Comparison of ENCODE assay signal across 9 cellular contexts in the genomic region with DNA sequence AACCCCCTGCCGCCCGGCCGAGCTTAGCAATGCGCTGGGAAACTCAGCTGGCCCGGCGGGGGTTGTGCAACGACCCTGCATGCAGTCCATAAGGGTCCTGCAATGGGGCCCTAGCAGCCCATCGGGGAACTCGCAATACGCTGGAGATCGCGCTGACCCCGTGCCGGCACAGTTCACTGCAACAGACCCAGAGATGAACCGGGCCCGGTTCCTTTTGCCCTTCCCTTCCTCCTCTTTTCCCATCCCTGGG. TPM values are rescaled to one million over a fixed set of nuclear protein-coding genes. Genes with fewer than 3 reads are reported as not detected.
DNase-seq lines count a peak whose midpoint lies in the region; ATAC-seq, FAIRE-seq and TF ChIP-seq lines count a peak whose summit lies in the region.
"Had no signal": no experiment of that assay in that cellular context is flagged by ENCODE, and none has a peak within 500 bp of the region (broad histone marks: within the 10 kb centered on the region; RNA-seq: fewer than 3 reads in every experiment).

No MANE protein-coding gene starts in this region.

- H3K4me1 Mint-ChIP-seq in activated CD4-positive, alpha-beta memory T cell treated with anti-CD3 and anti-CD28 coated beads, Interleukin-2, amount 10 ng/mL, durations not matched to agents 7 days and 5 days, result peaks cover 60% of the 10 kb centered on the region

- TF ChIP-seq POLR2A in spleen (IDR thresholded peaks at IDR 0.05), result no peak

- CTCF ChIA-PET in activated CD4-positive, alpha-beta memory T cell treated with anti-CD3 and anti-CD28 coated beads, Interleukin-2, amount 10 ng/mL, durations not matched to agents 7 days and 5 days (lab: Charles Lee), result interaction anchor here (0.7 to 2.7 kb wide), 17 partner anchors 9 to 372 kb away, joined by 3 to 29 read pairs (median 5); partner anchors contain the start of genes ARRB2, C17orf107, PFN1 and SPAG7

- no peaks in the 10 kb centered on the region for H3K9me3 ChIP-seq in right atrium auricular region
- H3K9me3 ChIP-seq in spleen, result no peaks in the 10 kb centered on the region

- no peaks in the 10 kb centered on the region for H3K9me3 Mint-ChIP-seq in activated CD4-positive, alpha-beta memory T cell treated with anti-CD3 and anti-CD28 coated beads, Interleukin-2, amount 10 ng/mL, durations not matched to agents 7 days and 5 days

- WGBS in spleen, 5 donors, result 0 to 1% (median 0%) methylated on average over 16 of the region's 16 CpGs

- H3K36me3 ChIP-seq in right atrium auricular region, result peaks cover 45% of the 10 kb centered on the region
- H3K36me3 ChIP-seq in spleen, result peaks cover 0 to 65% (median 36%) of the 10 kb centered on the region in 6 donors

- no peak for TF ChIP-seq CTCF in right atrium auricular region (IDR thresholded peaks at IDR 0.05)
- TF ChIP-seq CTCF in spleen (IDR thresholded peaks at IDR 0.05 in 8 of 11, conservative IDR thresholded peaks at IDR 0.05 in 3 of 11), result no peak

- POLR2A ChIA-PET in activated CD4-positive, alpha-beta memory T cell treated with anti-CD3 and anti-CD28 coated beads, Interleukin-2, amount 10 ng/mL, durations not matched to agents 7 days and 5 days (lab: Charles Lee), result interaction anchor here (0.8 to 20.7 kb wide), 23 partner anchors 8 to 796 kb away, joined by 3 to 711 read pairs (median 7); partner anchors contain the start of genes C17orf107, CAMTA2, CYB5D2 and ENO3

- H3K4me3 Mint-ChIP-seq in activated CD4-positive, alpha-beta memory T cell treated with anti-CD3 and anti-CD28 coated beads, Interleukin-2, amount 10 ng/mL, durations not matched to agents 7 days and 5 days, result peak overlapping the region; percentile 96

- ATAC-seq in HG02610 (IDR thresholded peaks at IDR 0.05; ENCODE audit: unreplicated experiment) (peak; percentile 4), GM19467 (IDR thresholded peaks at IDR 0.05; ENCODE audit: unreplicated experiment) (no peak), HG02970 (IDR thresholded peaks at IDR 0.05; ENCODE audit: low FRiP score, unreplicated experiment) (no peak)

- peak overlapping the region; percentile 92 to 96 for H3K27ac ChIP-seq in right atrium auricular region
- peak overlapping the region; percentile 93 to 99 (median 97) for H3K27ac ChIP-seq in spleen

- H3K27ac Mint-ChIP-seq in activated CD4-positive, alpha-beta memory T cell treated with anti-CD3 and anti-CD28 coated beads, Interleukin-2, amount 10 ng/mL, durations not matched to agents 7 days and 5 days, result peak overlapping the region; percentile 100

- H3K27me3 ChIP-seq in right atrium auricular region (no peaks in the 10 kb centered on the region), spleen (replicated peaks in 1 of 7) (no peaks in the 10 kb centered on the region)

- H3K4me3 ChIP-seq in GM08714 (ENCODE audit: low read length), result peak overlapping the region; percentile 86
- H3K4me3 ChIP-seq in right atrium auricular region, result peak overlapping the region; percentile 91
- peak overlapping the region; percentile 57 to 95 (median 78) for H3K4me3 ChIP-seq in spleen

- H3K4me1 ChIP-seq in right atrium auricular region (peaks cover 3 to 51% of the 10 kb centered on the region in 2 donors), spleen (peaks cover 43 to 80% (median 63%) of the 10 kb centered on the region in 6 donors)

- no peak for FAIRE-seq in HTR-8/SVneo (lab: Jason Lieb, UNC)

- no peak for DNase-seq in activated CD4-positive, alpha-beta memory T cell treated with anti-CD3 and anti-CD28 coated beads, Interleukin-2, amount 10 ng/mL, durations not matched to agents 7 days and 5 days
- DNase-seq in right atrium auricular region (ENCODE audit: low spot score), result no peak
- DNase-seq in spleen, result peak; percentile 92
- DNase-seq in HTR-8/SVneo (ENCODE audit: insufficient read length, low spot score), result no peak

- intact Hi-C loops in spleen (cut with DNase I; ENCODE audit: low total_unique reads), result loop anchor here (10.0 kb wide), 1 partner anchor 55 kb away; the partner anchor contains the start of genes INCA1 and KIF1C

- H3K27me3 Mint-ChIP-seq in activated CD4-positive, alpha-beta memory T cell treated with anti-CD3 and anti-CD28 coated beads, Interleukin-2, amount 10 ng/mL, durations not matched to agents 7 days and 5 days, result no peaks in the 10 kb centered on the region

- H3K36me3 Mint-ChIP-seq in activated CD4-positive, alpha-beta memory T cell treated with anti-CD3 and anti-CD28 coated beads, Interleukin-2, amount 10 ng/mL, durations not matched to agents 7 days and 5 days (ENCODE audit: low read depth), result peaks cover 83% of the 10 kb centered on the region

RNA-seq across cellular contexts. Expression of gene SLC25A11, which starts 0.4 kb away (rescaled TPM):
- total RNA-seq in activated CD4-positive, alpha-beta memory T cell treated with anti-CD3 and anti-CD28 coated beads, Interleukin-2, amount 10 ng/mL, durations not matched to agents 7 days and 5 days, result 10 to 100 TPM; 62.8 to 71.0 TPM
- total RNA-seq in right atrium auricular region (100 to 1,000 TPM in 1 of 2 donors, 10 to 100 TPM in 1; 99.5 to 188 TPM), spleen (10 to 100 TPM; 37.2 to 61.0 (median 42.9) TPM)
- polyA plus RNA-seq in spleen, result 10 to 100 TPM; 22.1 to 52.6 (median 32.3) TPM

RNA-seq across cellular contexts. Expression of gene RNF167, which starts 0.6 kb away (rescaled TPM):
- total RNA-seq in activated CD4-positive, alpha-beta memory T cell treated with anti-CD3 and anti-CD28 coated beads, Interleukin-2, amount 10 ng/mL, durations not matched to agents 7 days and 5 days, result 100 to 1,000 TPM; 249 to 261 TPM
- total RNA-seq in right atrium auricular region (10 to 100 TPM; 66.9 to 68.6 TPM), spleen (100 to 1,000 TPM in 1 of 7 donors, 10 to 100 TPM in 6; 57.6 to 109 (median 78.6) TPM)
- polyA plus RNA-seq in spleen, result 100 to 1,000 TPM in 2 of 3 donors, 10 to 100 TPM in 1; 96.4 to 146 (median 129) TPM

RNA-seq across cellular contexts. Expression of gene GP1BA, which starts 7.4 kb away (rescaled TPM):
- not detected for total RNA-seq in activated CD4-positive, alpha-beta memory T cell treated with anti-CD3 and anti-CD28 coated beads, Interleukin-2, amount 10 ng/mL, durations not matched to agents 7 days and 5 days
- total RNA-seq in right atrium auricular region, result not detected
- 1 to 10 TPM; 1.8 to 6.1 (median 3.0) TPM for total RNA-seq in spleen
- polyA plus RNA-seq in spleen, result 1 to 10 TPM; 2.0 to 2.9 (median 2.8) TPM
- total RNA-seq: RPMI7951 had no signal

RNA-seq across cellular contexts. Expression of gene PFN1, which starts 8.9 kb away (rescaled TPM):
- total RNA-seq in activated CD4-positive, alpha-beta memory T cell treated with anti-CD3 and anti-CD28 coated beads, Interleukin-2, amount 10 ng/mL, durations not matched to agents 7 days and 5 days, result 1,000 to 10,000 TPM; 2,149 to 2,220 TPM
- total RNA-seq in right atrium auricular region (100 to 1,000 TPM; 218 to 425 TPM), spleen (1,000 to 10,000 TPM in 1 of 7 donors, 100 to 1,000 TPM in 6; 605 to 1,090 (median 842) TPM)
- polyA plus RNA-seq in spleen, result 1,000 to 10,000 TPM in 1 of 3 donors, 100 to 1,000 TPM in 2; 663 to 1,039 (median 970) TPM

RNA-seq across cellular contexts. Expression of gene ENO3, which starts 11.4 kb away (rescaled TPM):
- 10 to 100 TPM; 26.8 to 33.0 TPM for total RNA-seq in activated CD4-positive, alpha-beta memory T cell treated with anti-CD3 and anti-CD28 coated beads, Interleukin-2, amount 10 ng/mL, durations not matched to agents 7 days and 5 days
- 100 to 1,000 TPM; 235 to 563 TPM for total RNA-seq in right atrium auricular region
- 10 to 100 TPM in 2 of 7 donors, 1 to 10 TPM in 5; 3.1 to 16.0 (median 8.8) TPM for total RNA-seq in spleen
- 10 to 100 TPM; 13.8 to 23.4 (median 15.4) TPM for polyA plus RNA-seq in spleen
